ENCODE assay signal across 22 cellular contexts in the genomic region with DNA sequence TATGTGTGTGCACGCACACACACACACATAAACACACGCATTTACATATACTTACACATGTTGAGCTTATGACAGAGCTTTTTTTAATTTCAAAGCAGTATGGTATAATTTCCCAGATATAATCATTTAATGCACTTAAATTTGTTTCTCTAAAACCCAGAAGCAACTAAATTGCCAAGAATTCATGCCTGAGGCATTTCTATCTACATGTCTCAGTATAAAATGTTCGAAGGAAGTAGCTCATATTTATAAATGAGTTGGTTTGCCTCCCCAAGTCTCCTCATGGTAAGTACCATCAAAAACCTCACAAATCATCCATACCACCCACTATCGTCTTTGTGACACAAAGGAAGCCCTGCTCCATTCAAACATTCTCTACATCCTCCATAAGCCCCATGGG.
"Had no signal": no experiment of that assay in that cellular context is flagged by ENCODE, and none has a peak within 500 bp of the region (broad histone marks: within the 10 kb centered on the region; RNA-seq: fewer than 3 reads in every experiment).

No MANE protein-coding gene starts in this region.

- H3K9me3 Mint-ChIP-seq: activated CD4-positive, alpha-beta memory T cell treated with anti-CD3 and anti-CD28 coated beads, Interleukin-2, amount 10 ng/mL, durations not matched to agents 7 days and 5 days; activated T-cell treated with anti-CD3 and anti-CD28 coated beads, Interleukin-2, amount 50 U/mL, for 24 hours; neural progenitor cell; stimulated activated naive B cell treated with anti-CD40 and anti-IgM and Interleukin-4, amounts not matched to agents 10 μg/mL and 1 μg/mL and 100 μg/mL, for 72 hours had no signal

- H3K27ac ChIP-seq: adrenal gland, cardiac muscle cell, gastrocnemius medialis, neural progenitor cell, pancreas had no signal

- H3K9ac ChIP-seq: neural progenitor cell had no signal

- H3K4me1 ChIP-seq: adrenal gland, gastrocnemius medialis, neural progenitor cell, pancreas had no signal

- H3K4me3 Mint-ChIP-seq: activated CD4-positive, alpha-beta memory T cell treated with anti-CD3 and anti-CD28 coated beads, Interleukin-2, amount 10 ng/mL, durations not matched to agents 7 days and 5 days; activated T-cell treated with anti-CD3 and anti-CD28 coated beads, Interleukin-2, amount 50 U/mL, for 24 hours; naive B cell; neural progenitor cell; stimulated activated naive B cell treated with anti-CD40 and anti-IgM and Interleukin-4, amounts not matched to agents 10 μg/mL and 1 μg/mL and 100 μg/mL, for 72 hours had no signal

- H3K27ac Mint-ChIP-seq: activated CD4-positive, alpha-beta memory T cell treated with anti-CD3 and anti-CD28 coated beads, Interleukin-2, amount 10 ng/mL, durations not matched to agents 7 days and 5 days; activated T-cell treated with anti-CD3 and anti-CD28 coated beads, Interleukin-2, amount 50 U/mL, for 24 hours; naive B cell; neural progenitor cell; stimulated activated naive B cell treated with anti-CD40 and anti-IgM and Interleukin-4, amounts not matched to agents 10 μg/mL and 1 μg/mL and 100 μg/mL, for 72 hours had no signal

- DNase-seq: activated CD4-positive, alpha-beta memory T cell treated with anti-CD3 and anti-CD28 coated beads, Interleukin-2, amount 10 ng/mL, durations not matched to agents 7 days and 5 days; activated CD4-positive, alpha-beta T cell treated with anti-CD3 and anti-CD28 coated beads for 4 hours; activated effector memory CD4-positive, alpha-beta T cell treated with Interleukin-2 at 50 U/mL for 16 hours; activated naive CD4-positive, alpha-beta T cell treated with anti-CD3 and anti-CD28 coated beads, Interleukin-2, amount 50 U/mL, for 16 hours; activated T-cell treated with anti-CD3 and anti-CD28 coated beads, Interleukin-2, amount 50 U/mL, for 24 hours; adrenal gland; effector CD8-positive, alpha-beta T cell; esophagus squamous epithelium; gastrocnemius medialis; heart right ventricle; left colon; naive B cell; pancreas; retina; stimulated activated CD4-positive, alpha-beta T cell treated with anti-CD3 and anti-CD28 coated beads, Interleukin-2, amount 100 ng/mL, for 48 hours; stimulated activated naive B cell treated with anti-CD40 and anti-IgM and Interleukin-4, amounts not matched to agents 10 μg/mL and 1 μg/mL and 100 μg/mL, for 72 hours; T-helper 2 cell; trophoblast cell had no signal

- H3K4me3 ChIP-seq: adrenal gland, cardiac muscle cell, coronary artery, esophagus squamous epithelium, gastrocnemius medialis, heart right ventricle, lung, neural progenitor cell, pancreas had no signal

- H3K9me3 ChIP-seq: esophagus squamous epithelium, gastrocnemius medialis, heart right ventricle, pancreas had no signal

- H3K36me3 Mint-ChIP-seq: naive B cell; neural progenitor cell; stimulated activated naive B cell treated with anti-CD40 and anti-IgM and Interleukin-4, amounts not matched to agents 10 μg/mL and 1 μg/mL and 100 μg/mL, for 72 hours had no signal

- ATAC-seq: gastrocnemius medialis; heart right ventricle; pancreas; stimulated activated naive B cell treated with anti-CD40 and anti-IgM and Interleukin-4, amounts not matched to agents 10 μg/mL and 1 μg/mL and 100 μg/mL, for 72 hours had no signal

- H3K36me3 ChIP-seq: adrenal gland, cardiac muscle cell, esophagus squamous epithelium, gastrocnemius medialis, heart right ventricle, neural progenitor cell, pancreas had no signal

- H3K4me2 ChIP-seq: neural progenitor cell had no signal

- H3K27me3 ChIP-seq: adrenal gland, cardiac muscle cell, esophagus squamous epithelium, gastrocnemius medialis, neural progenitor cell, pancreas had no signal

- H3K4me1 Mint-ChIP-seq: activated CD4-positive, alpha-beta memory T cell treated with anti-CD3 and anti-CD28 coated beads, Interleukin-2, amount 10 ng/mL, durations not matched to agents 7 days and 5 days; naive B cell; stimulated activated naive B cell treated with anti-CD40 and anti-IgM and Interleukin-4, amounts not matched to agents 10 μg/mL and 1 μg/mL and 100 μg/mL, for 72 hours had no signal

- H2AFZ ChIP-seq: neural progenitor cell had no signal
